Comparison of ENCODE assay signal across 1 cellular context in the genomic region with DNA sequence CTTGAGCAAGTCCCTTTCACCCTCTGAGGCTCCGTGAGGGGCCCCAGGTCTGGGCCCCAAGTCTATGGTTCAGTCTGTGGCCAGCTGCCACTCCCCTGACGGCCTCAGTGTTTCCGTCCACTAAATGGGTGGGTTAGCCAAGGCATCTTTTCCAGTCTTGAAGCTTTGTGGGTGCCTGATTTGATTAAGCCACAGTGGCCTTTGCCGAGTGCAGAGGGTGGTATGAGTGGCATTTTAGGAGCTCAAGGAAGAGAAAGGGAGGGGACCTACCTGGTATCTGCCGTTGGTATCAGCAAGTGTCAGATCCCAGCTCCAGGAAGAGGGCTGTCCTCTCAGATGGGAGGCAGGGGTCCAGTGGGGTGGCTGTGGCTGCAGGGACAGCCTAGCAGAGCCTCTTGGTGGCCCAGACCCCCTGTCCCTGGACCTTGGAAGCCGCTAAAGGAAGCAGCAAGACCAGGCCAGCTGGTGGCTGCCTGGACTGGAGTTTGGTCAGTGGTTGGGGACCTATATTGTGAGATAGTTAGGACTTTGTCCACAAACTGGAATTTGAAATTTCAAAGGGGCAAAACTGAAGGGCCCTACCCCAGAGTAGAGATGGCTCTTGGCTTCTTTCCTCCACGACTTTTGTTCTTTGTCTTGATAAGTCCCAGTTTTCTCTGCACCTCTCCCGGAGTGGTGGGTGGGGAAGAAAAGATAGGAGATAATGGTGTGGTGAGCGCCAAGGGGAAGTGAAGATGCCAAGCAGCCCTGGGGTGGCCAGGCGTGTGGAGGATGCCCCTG.
A peak's percentile ranks its signal among the peaks of the same experiment; 100 is the strongest.
TF ChIP-seq lines count a peak whose summit lies in the region.

No MANE protein-coding gene starts in this region.

TF ChIP-seq in HepG2, 621 proteins besides CTCF, POLR2A, EP300 and RAD21 (continued from another document and continues in another):
- TF ChIP-seq, protein P1, sequence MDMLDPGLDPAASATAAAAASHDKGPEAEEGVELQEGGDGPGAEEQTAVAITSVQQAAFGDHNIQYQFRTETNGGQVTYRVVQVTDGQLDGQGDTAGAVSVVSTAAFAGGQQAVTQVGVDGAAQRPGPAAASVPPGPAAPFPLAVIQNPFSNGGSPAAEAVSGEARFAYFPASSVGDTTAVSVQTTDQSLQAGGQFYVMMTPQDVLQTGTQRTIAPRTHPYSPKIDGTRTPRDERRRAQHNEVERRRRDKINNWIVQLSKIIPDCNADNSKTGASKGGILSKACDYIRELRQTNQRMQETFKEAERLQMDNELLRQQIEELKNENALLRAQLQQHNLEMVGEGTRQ (IDR thresholded peaks at IDR 0.05; ENCODE audit: low read depth, low read length): no peak
- TF ChIP-seq, protein P1 (CRISPR knock-in tag; IDR thresholded peaks at IDR 0.05; ENCODE audit: borderline replicate concordance): no peak
- TF ChIP-seq CBX5 (CRISPR knock-in tag; IDR thresholded peaks at IDR 0.05; ENCODE audit: borderline replicate concordance) (no peak), ZBTB8A (CRISPR knock-in tag; IDR thresholded peaks at IDR 0.05; ENCODE audit: borderline replicate concordance, low read depth) (no peak; the same call in 1 of the 2 replicates), GLI4 (CRISPR knock-in tag; IDR thresholded peaks at IDR 0.05; ENCODE audit: borderline replicate concordance) (no peak), ZKSCAN5 (CRISPR knock-in tag; IDR thresholded peaks at IDR 0.05) (no peak), ZNF326 (CRISPR knock-in tag; IDR thresholded peaks at IDR 0.05; ENCODE audit: borderline replicate concordance) (no peak), PHB2 (IDR thresholded peaks at IDR 0.05; ENCODE audit: partially characterized antibody) (no peak), STAG1 (CRISPR knock-in tag; IDR thresholded peaks at IDR 0.05) (no peak), JUND (CRISPR knock-in tag; IDR thresholded peaks at IDR 0.05) (0 out of 2 replicates have a peak, but pooled peaks have one; percentile 9), MBNL3 (CRISPR knock-in tag; conservative IDR thresholded peaks at IDR 0.05) (no peak), TBP (CRISPR knock-in tag; IDR thresholded peaks at IDR 0.05) (no peak), AGO1 (IDR thresholded peaks at IDR 0.05; ENCODE audit: low read depth, low read length, poor library complexity, severe bottlenecking) (no peak), ZNF3 (CRISPR knock-in tag; IDR thresholded peaks at IDR 0.05) (peak; percentile 77), ZFP36L1 (CRISPR knock-in tag; IDR thresholded peaks at IDR 0.05) (no peak), SNRNP70 (IDR thresholded peaks at IDR 0.05; ENCODE audit: low read depth, low read length) (no peak), ZNF10 (CRISPR knock-in tag; IDR thresholded peaks at IDR 0.05; ENCODE audit: borderline replicate concordance, low read depth) (no peak), ZNF546 (CRISPR knock-in tag; conservative IDR thresholded peaks at IDR 0.05) (no peak), TGIF2 (CRISPR knock-in tag; IDR thresholded peaks at IDR 0.05) (0 out of 2 replicates have a peak, but pooled peaks have one; percentile 56), SRY (CRISPR knock-in tag; IDR thresholded peaks at IDR 0.05) (0 out of 2 replicates have a peak, but pooled peaks have one; percentile 5), GMEB1 (CRISPR knock-in tag; IDR thresholded peaks at IDR 0.05; ENCODE audit: borderline replicate concordance) (no peak), ELF1 (CRISPR knock-in tag; IDR thresholded peaks at IDR 0.05) (no peak), NR3C1 (CRISPR knock-in tag; IDR thresholded peaks at IDR 0.05) (no peak), JUNB (CRISPR knock-in tag; IDR thresholded peaks at IDR 0.05; ENCODE audit: borderline replicate concordance) (no peak), TBL1XR1 (IDR thresholded peaks at IDR 0.05; ENCODE audit: borderline replicate concordance, low read length, partially characterized antibody) (no peak), RAD51 (IDR thresholded peaks at IDR 0.05; ENCODE audit: borderline replicate concordance) (no peak), ZNF781 (CRISPR knock-in tag; IDR thresholded peaks at IDR 0.05; ENCODE audit: borderline replicate concordance, not compliant biosample characterization) (no peak), MED13 (CRISPR knock-in tag; IDR thresholded peaks at IDR 0.05) (no peak), SRSF4 (IDR thresholded peaks at IDR 0.05; ENCODE audit: low read depth, low read length, poor library complexity, severe bottlenecking) (no peak), PTBP1 (IDR thresholded peaks at IDR 0.05; ENCODE audit: low read depth, low read length, poor library complexity, severe bottlenecking) (peak; percentile 69), ZNF569 (CRISPR knock-in tag; IDR thresholded peaks at IDR 0.05; ENCODE audit: borderline replicate concordance) (no peak), HMG20A (CRISPR knock-in tag; IDR thresholded peaks at IDR 0.05; ENCODE audit: borderline replicate concordance) (0 out of 2 replicates have a peak, but pooled peaks have one; percentile 20), ZUFSP (CRISPR knock-in tag; IDR thresholded peaks at IDR 0.05; ENCODE audit: borderline replicate concordance) (no peak), ZNF350 (CRISPR knock-in tag; IDR thresholded peaks at IDR 0.05; ENCODE audit: borderline replicate concordance, low read depth) (no peak), DMTF1 (CRISPR knock-in tag; IDR thresholded peaks at IDR 0.05) (no peak), ZNF382 (CRISPR knock-in tag; IDR thresholded peaks at IDR 0.05; ENCODE audit: borderline replicate concordance) (no peak), ZBTB46 (CRISPR knock-in tag; IDR thresholded peaks at IDR 0.05; ENCODE audit: borderline replicate concordance) (no peak), ZNF747 (CRISPR knock-in tag; IDR thresholded peaks at IDR 0.05; ENCODE audit: borderline replicate concordance) (no peak), HMGA1 (CRISPR knock-in tag; conservative IDR thresholded peaks at IDR 0.05) (no peak), NFRKB (IDR thresholded peaks at IDR 0.05) (no peak), ZNF841 (CRISPR knock-in tag; IDR thresholded peaks at IDR 0.05; ENCODE audit: borderline replicate concordance) (no peak), ZNF619 (CRISPR knock-in tag; IDR thresholded peaks at IDR 0.05) (no peak; the same call in 1 of the 2 replicates), KLF9 (CRISPR knock-in tag; IDR thresholded peaks at IDR 0.05; ENCODE audit: low read depth) (no peak), ZNF121 (CRISPR knock-in tag; IDR thresholded peaks at IDR 0.05) (no peak; the same call in 1 of the 2 replicates), DNMT1 (CRISPR knock-in tag; IDR thresholded peaks at IDR 0.05) (no peak; the same call in 1 of the 2 replicates)
- TF ChIP-seq, protein P2, sequence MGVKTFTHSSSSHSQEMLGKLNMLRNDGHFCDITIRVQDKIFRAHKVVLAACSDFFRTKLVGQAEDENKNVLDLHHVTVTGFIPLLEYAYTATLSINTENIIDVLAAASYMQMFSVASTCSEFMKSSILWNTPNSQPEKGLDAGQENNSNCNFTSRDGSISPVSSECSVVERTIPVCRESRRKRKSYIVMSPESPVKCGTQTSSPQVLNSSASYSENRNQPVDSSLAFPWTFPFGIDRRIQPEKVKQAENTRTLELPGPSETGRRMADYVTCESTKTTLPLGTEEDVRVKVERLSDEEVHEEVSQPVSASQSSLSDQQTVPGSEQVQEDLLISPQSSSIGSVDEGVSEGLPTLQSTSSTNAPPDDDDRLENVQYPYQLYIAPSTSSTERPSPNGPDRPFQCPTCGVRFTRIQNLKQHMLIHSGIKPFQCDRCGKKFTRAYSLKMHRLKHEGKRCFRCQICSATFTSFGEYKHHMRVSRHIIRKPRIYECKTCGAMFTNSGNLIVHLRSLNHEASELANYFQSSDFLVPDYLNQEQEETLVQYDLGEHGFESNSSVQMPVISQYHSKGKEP (CRISPR knock-in tag; IDR thresholded peaks at IDR 0.05): no peak
- TF ChIP-seq, protein P3, sequence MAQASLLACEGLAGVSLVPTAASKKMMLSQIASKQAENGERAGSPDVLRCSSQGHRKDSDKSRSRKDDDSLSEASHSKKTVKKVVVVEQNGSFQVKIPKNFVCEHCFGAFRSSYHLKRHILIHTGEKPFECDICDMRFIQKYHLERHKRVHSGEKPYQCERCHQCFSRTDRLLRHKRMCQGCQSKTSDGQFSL (CRISPR knock-in tag; IDR thresholded peaks at IDR 0.05): no peak
- TF ChIP-seq, protein P4, sequence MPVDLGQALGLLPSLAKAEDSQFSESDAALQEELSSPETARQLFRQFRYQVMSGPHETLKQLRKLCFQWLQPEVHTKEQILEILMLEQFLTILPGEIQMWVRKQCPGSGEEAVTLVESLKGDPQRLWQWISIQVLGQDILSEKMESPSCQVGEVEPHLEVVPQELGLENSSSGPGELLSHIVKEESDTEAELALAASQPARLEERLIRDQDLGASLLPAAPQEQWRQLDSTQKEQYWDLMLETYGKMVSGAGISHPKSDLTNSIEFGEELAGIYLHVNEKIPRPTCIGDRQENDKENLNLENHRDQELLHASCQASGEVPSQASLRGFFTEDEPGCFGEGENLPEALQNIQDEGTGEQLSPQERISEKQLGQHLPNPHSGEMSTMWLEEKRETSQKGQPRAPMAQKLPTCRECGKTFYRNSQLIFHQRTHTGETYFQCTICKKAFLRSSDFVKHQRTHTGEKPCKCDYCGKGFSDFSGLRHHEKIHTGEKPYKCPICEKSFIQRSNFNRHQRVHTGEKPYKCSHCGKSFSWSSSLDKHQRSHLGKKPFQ (CRISPR knock-in tag; IDR thresholded peaks at IDR 0.05; ENCODE audit: insufficient replicate concordance): no peak
- TF ChIP-seq, protein P5, sequence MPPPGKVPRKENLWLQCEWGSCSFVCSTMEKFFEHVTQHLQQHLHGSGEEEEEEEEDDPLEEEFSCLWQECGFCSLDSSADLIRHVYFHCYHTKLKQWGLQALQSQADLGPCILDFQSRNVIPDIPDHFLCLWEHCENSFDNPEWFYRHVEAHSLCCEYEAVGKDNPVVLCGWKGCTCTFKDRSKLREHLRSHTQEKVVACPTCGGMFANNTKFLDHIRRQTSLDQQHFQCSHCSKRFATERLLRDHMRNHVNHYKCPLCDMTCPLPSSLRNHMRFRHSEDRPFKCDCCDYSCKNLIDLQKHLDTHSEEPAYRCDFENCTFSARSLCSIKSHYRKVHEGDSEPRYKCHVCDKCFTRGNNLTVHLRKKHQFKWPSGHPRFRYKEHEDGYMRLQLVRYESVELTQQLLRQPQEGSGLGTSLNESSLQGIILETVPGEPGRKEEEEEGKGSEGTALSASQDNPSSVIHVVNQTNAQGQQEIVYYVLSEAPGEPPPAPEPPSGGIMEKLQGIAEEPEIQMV (CRISPR knock-in tag; IDR thresholded peaks at IDR 0.05; ENCODE audit: low read depth): no peak
